In genomic region chr3:66048051-66048395, GRCh38 we compare ENCODE assay signal across 27 cellular contexts. TPM values are rescaled to one million over a fixed set of nuclear protein-coding genes. Genes with fewer than 3 reads are reported as not detected.
DNase-seq lines count a peak whose midpoint lies in the region; ATAC-seq and TF ChIP-seq lines count a peak whose summit lies in the region.
"Had no signal": no experiment of that assay in that cellular context is flagged by ENCODE, and none has a peak within 500 bp of the region (broad histone marks: within the 10 kb centered on the region; RNA-seq: fewer than 3 reads in every experiment).

No MANE protein-coding gene starts in this region.

- TF ChIP-seq RAD21 in IMR-90 (IDR thresholded peaks at IDR 0.05; ENCODE audit: low read length): no peak

- no peak for TF ChIP-seq POLR2A in IMR-90 (IDR thresholded peaks at IDR 0.05; ENCODE audit: low read depth, low read length)

- CTCF ChIA-PET in IMR-90 (lab: Yijun Ruan, JAX): no interaction called here

- H3K14ac ChIP-seq in IMR-90 (replicated peaks; ENCODE audit: low read depth, low read length): no peak overlapping the region; the same call in 1 of the 2 replicates

- H2BK15ac ChIP-seq in IMR-90 (ENCODE audit: low read depth, low read length): peak overlapping the region; percentile 31; the same call in 1 of the 3 replicates

- H3K4ac ChIP-seq in IMR-90 (ENCODE audit: low read depth, low read length): peak overlapping the region; percentile 44; the same call in 1 of the 2 replicates

- peak overlapping the region; percentile 76 for H3K27ac ChIP-seq in ACC112 (ENCODE audit: low read depth, low read length)
- peak overlapping the region; percentile 65; the same call in 1 of the 2 replicates for H3K27ac ChIP-seq in IMR-90 (ENCODE audit: insufficient read depth, low read length)
- H3K27ac ChIP-seq in coronary artery: peak overlapping the region; percentile 5 to 67
- H3K27ac ChIP-seq in osteoblast (ENCODE audit: low read depth, low read length): peak overlapping the region; percentile 72
- H3K27ac ChIP-seq: A549, BLaER1, HL-60, lower lobe of right lung, neutrophil, VCaP had no signal

- no TSS peak for BruUV-seq in IMR-90 (replicated peaks; lab: Mats Ljungman, UMichigan)

- no peaks in the 10 kb centered on the region for H3K36me3 ChIP-seq in ACC112 (ENCODE audit: insufficient read depth, low read length)
- no peaks in the 10 kb centered on the region for H3K36me3 ChIP-seq in IMR-90 (ENCODE audit: control insufficient read depth, insufficient read depth, low read length)
- H3K36me3 ChIP-seq in osteoblast (ENCODE audit: insufficient read depth, low read length): no peaks in the 10 kb centered on the region
- no peaks in the 10 kb centered on the region for H3K36me3 ChIP-seq in mucosa of descending colon (ENCODE audit: low read depth)
- H3K36me3 ChIP-seq: BLaER1, lower lobe of right lung, MG63, neutrophil, stomach had no signal

- peak overlapping the region; percentile 76; the same call in 1 of the 2 replicates for H2BK20ac ChIP-seq in IMR-90 (ENCODE audit: low read depth, low read length)

- H4K8ac ChIP-seq in IMR-90 (ENCODE audit: low read depth in 2 of 2, low read length in 2 of 2): peak overlapping the region in 1 of 2 experiments; percentile 86; a peak in 2 of 4 replicates

- no peak overlapping the region for H2AK9ac ChIP-seq in IMR-90 (replicated peaks; ENCODE audit: low read depth, low read length, poor library complexity)

- H3K4me3 ChIP-seq in ACC112 (ENCODE audit: low read depth, low read length) (peak overlapping the region; percentile 45; the same call in 1 of the 2 replicates), IMR-90 (ENCODE audit: insufficient read depth, low read depth, low read length) (no peak overlapping the region), coronary artery (no peak overlapping the region), osteoblast (ENCODE audit: insufficient read depth, low read length) (no peak overlapping the region), mucosa of descending colon (no peak overlapping the region)
- H3K4me3 ChIP-seq: A549, BLaER1, GM23338, K562, lower lobe of right lung, MG63, stomach had no signal

- POLR2A ChIA-PET in IMR-90 (lab: Charles Lee; ENCODE audit: unreplicated experiment): no interaction called here

- H4K91ac ChIP-seq in IMR-90 (ENCODE audit: insufficient read depth, low read depth, low read length): no peak overlapping the region

- peak overlapping the region; percentile 77 for H2BK120ac ChIP-seq in IMR-90 (ENCODE audit: low read depth, low read length)

- H3K18ac ChIP-seq in IMR-90 (ENCODE audit: low read depth, low read length): no peak overlapping the region; the same call in 1 of the 2 replicates

- H3K56ac ChIP-seq in IMR-90 (ENCODE audit: extremely low read depth, insufficient read depth, low read length): no peak overlapping the region; the same call in 1 of the 2 replicates

- no peaks in the 10 kb centered on the region for H3K27me3 ChIP-seq in ACC112 (ENCODE audit: insufficient read depth, low read length)
- no peaks in the 10 kb centered on the region for H3K27me3 ChIP-seq in IMR-90 (ENCODE audit: control insufficient read depth, insufficient read depth, low read length)
- H3K27me3 ChIP-seq in osteoblast (ENCODE audit: insufficient read depth, low read length): no peaks in the 10 kb centered on the region
- H3K27me3 ChIP-seq: BLaER1, MG63, stomach had no signal

- peak overlapping the region; percentile 25; the same call in 1 of the 2 replicates for H3K23ac ChIP-seq in IMR-90 (ENCODE audit: low read depth, low read length)

- ATAC-seq in IMR-90 (ENCODE audit: low read depth): peak; percentile 70
- ATAC-seq in mucosa of descending colon: no peak
- ATAC-seq: A549, K562 had no signal

- H2AK5ac ChIP-seq in IMR-90 (ENCODE audit: low read depth, low read length): peak overlapping the region; percentile 62; the same call in 1 of the 2 replicates

- no peak overlapping the region for H3K9ac ChIP-seq in IMR-90 (ENCODE audit: low read depth, low read length)
- H3K9ac ChIP-seq: BLaER1 had no signal

- peak; percentile 54 for DNase-seq in IMR-90
- no peak for DNase-seq in coronary artery (ENCODE audit: low spot score)
- DNase-seq in osteoblast (ENCODE audit: insufficient read length, low spot score, missing footprints): no peak
- DNase-seq in RPMI8226: no peak
- no peak for DNase-seq in activated naive CD4-positive, alpha-beta T cell (lab: John Stamatoyannopoulos, UW)
- DNase-seq in activated CD4-positive, CD25-positive, alpha-beta regulatory T cell treated with anti-CD3 and anti-CD28 coated beads, Interleukin-2, amount 50 U/mL, for 72 hours: no peak
- DNase-seq in mucosa of descending colon: no peak
- DNase-seq: activated CD4-positive, alpha-beta T cell treated with anti-CD3 and anti-CD28 coated beads, Interleukin-2, amount 50 U/mL, for 1 hour; COR-L47; dermis blood vessel endothelial cell; DMS79 treated with DMSO at 0.1 percent for 48 hours; foreskin melanocyte; hypothalamus; lower lobe of right lung; NCI-H1436 treated with DMSO at 0.1 percent for 48 hours; NCI-H524; stimulated activated CD4-positive, alpha-beta T cell treated with anti-CD3 and anti-CD28 coated beads, Interleukin-12 subunit alpha, Interleukin-12 subunit beta, amount 100 ng/mL, for 4 hours; stomach had no signal

- no peaks in the 10 kb centered on the region for H3K9me3 ChIP-seq in IMR-90 (ENCODE audit: control insufficient read depth, insufficient read depth, low read length)
- no peaks in the 10 kb centered on the region for H3K9me3 ChIP-seq in osteoblast (ENCODE audit: low read depth, low read length)
- no peaks in the 10 kb centered on the region for H3K9me3 ChIP-seq in mucosa of descending colon
- H3K9me3 ChIP-seq: A549, BLaER1, lower lobe of right lung, MG63, neutrophil, stomach had no signal

- H2AFZ ChIP-seq in ACC112 (ENCODE audit: low read length, unreplicated experiment) (no peak overlapping the region), IMR-90 (replicated peaks; ENCODE audit: low read length, poor library complexity) (no peak overlapping the region), osteoblast (ENCODE audit: low read length) (no peak overlapping the region)

- 0 out of 2 replicates have a peak, but pooled peaks cover 3% of the 10 kb centered on the region for H3K9me1 ChIP-seq in IMR-90 (ENCODE audit: insufficient read depth, low read length)

- TF ChIP-seq CTCF in IMR-90 (conservative IDR thresholded peaks at IDR 0.05; ENCODE audit: low read depth, low read length) (no peak), coronary artery (IDR thresholded peaks at IDR 0.05) (no peak), osteoblast (IDR thresholded peaks at IDR 0.05; ENCODE audit: extremely low read depth, low read depth, low read length) (no peak), mucosa of descending colon (IDR thresholded peaks at IDR 0.05) (no peak)

- H4K20me1 ChIP-seq in IMR-90 (ENCODE audit: insufficient read depth, low read length): no peaks in the 10 kb centered on the region
- H4K20me1 ChIP-seq in osteoblast (ENCODE audit: insufficient read depth, low read length): no peaks in the 10 kb centered on the region
- H4K20me1 ChIP-seq: BLaER1 had no signal

- H3K79me1 ChIP-seq in IMR-90 (ENCODE audit: low read depth in 1 of 2, low read length in 2 of 2): no peaks in the 10 kb centered on the region

- H2BK5ac ChIP-seq in IMR-90 (ENCODE audit: low read depth, low read length, poor library complexity, severe bottlenecking): peak overlapping the region; percentile 83

- intact Hi-C loops in IMR-90 (cut with micrococcal nuclease): no loop called here
- intact Hi-C loops in mucosa of descending colon (cut with DNase I, micrococcal nuclease): no loop called here

- H3K4me2 ChIP-seq in IMR-90 (ENCODE audit: low read depth, low read length): no peak overlapping the region
- peak overlapping the region; percentile 66 for H3K4me2 ChIP-seq in osteoblast (ENCODE audit: insufficient read depth, low read length)
- H3K4me2 ChIP-seq: A549, BLaER1, GM23338 had no signal

- in situ Hi-C loops in IMR-90 (cut with MboI; ENCODE audit: low sequenced_read_pairs): loop anchor here (10.0 kb wide), 2 partner anchors 87 to 263 kb away; no protein-coding TSS in a partner anchor

- dilution Hi-C loops in IMR-90 (cut with HindIII; ENCODE audit: low sequenced_read_pairs, unreplicated experiment): no loop called here

- peaks cover 36% of the 10 kb centered on the region for H3K4me1 ChIP-seq in ACC112 (ENCODE audit: control insufficient read depth, insufficient read depth, low read length, unreplicated experiment)
- peaks cover 7% of the 10 kb centered on the region for H3K4me1 ChIP-seq in IMR-90 (ENCODE audit: control insufficient read depth, insufficient read depth, low read length)
- H3K4me1 ChIP-seq in osteoblast (ENCODE audit: insufficient read depth, low read length): peaks cover 32% of the 10 kb centered on the region
- H3K4me1 ChIP-seq in mucosa of descending colon (ENCODE audit: low read depth): peaks cover 8% of the 10 kb centered on the region
- H3K4me1 ChIP-seq: BLaER1 had no signal

- H3K79me2 ChIP-seq in ACC112 (ENCODE audit: control insufficient read depth, insufficient read depth, low read length, unreplicated experiment) (no peaks in the 10 kb centered on the region), osteoblast (ENCODE audit: insufficient read depth, low read length) (no peaks in the 10 kb centered on the region)

- no peak overlapping the region for H4K5ac ChIP-seq in IMR-90 (ENCODE audit: low read depth, low read length)

TF ChIP-seq in IMR-90, 13 proteins besides CTCF, POLR2A, EP300 and RAD21 (continues in another document):
- TF ChIP-seq NFE2L2 (IDR thresholded peaks at IDR 0.05; ENCODE audit: low read depth, low read length): no peak
- TF ChIP-seq SMC3 (IDR thresholded peaks at IDR 0.05; ENCODE audit: low read depth, low read length): no peak
- TF ChIP-seq MAFK (IDR thresholded peaks at IDR 0.05; ENCODE audit: low read depth, low read length): no peak
- no peak for TF ChIP-seq MXI1 (IDR thresholded peaks at IDR 0.05; ENCODE audit: borderline replicate concordance, low read depth, low read length)
- no peak for TF ChIP-seq RFX5 (IDR thresholded peaks at IDR 0.05; ENCODE audit: low read depth, low read length)
- no peak for TF ChIP-seq CEBPB (IDR thresholded peaks at IDR 0.05; ENCODE audit: low read depth, low read length)
- TF ChIP-seq MAZ (IDR thresholded peaks at IDR 0.05; ENCODE audit: borderline replicate concordance, low read depth, low read length): no peak
- TF ChIP-seq RCOR1 (IDR thresholded peaks at IDR 0.05; ENCODE audit: insufficient replicate concordance, low read length): no peak
- TF ChIP-seq FOS (IDR thresholded peaks at IDR 0.05; ENCODE audit: low read depth, low read length): no peak

RNA-seq across cellular contexts. Expression of gene MAGI1, which starts 9.3 kb away (rescaled TPM):
- total RNA-seq in IMR-90 (2012; rRNA removed): 24.2 and 26.4 TPM in 2 replicates
- polyA plus RNA-seq in IMR-90 (2012; rRNA removed): 14.4 and 14.5 TPM in 2 replicates
- polyA plus RNA-seq in IMR-90 (2012; cell fraction: cytosol; rRNA removed): 6.6 and 8.8 TPM in 2 replicates
- polyA plus RNA-seq in IMR-90 (2012; cell fraction: nucleus; rRNA removed; ENCODE audit: low replicate concordance): 20.8 and 44.3 TPM in 2 replicates
- 61.0 and 66.6 TPM in 2 replicates for total RNA-seq in osteoblast
- 10 to 100 TPM; 41.9 to 59.6 (median 45.6) TPM for total RNA-seq in mucosa of descending colon
